8 cellular contexts compared by ENCODE assay signal in the genomic region with DNA sequence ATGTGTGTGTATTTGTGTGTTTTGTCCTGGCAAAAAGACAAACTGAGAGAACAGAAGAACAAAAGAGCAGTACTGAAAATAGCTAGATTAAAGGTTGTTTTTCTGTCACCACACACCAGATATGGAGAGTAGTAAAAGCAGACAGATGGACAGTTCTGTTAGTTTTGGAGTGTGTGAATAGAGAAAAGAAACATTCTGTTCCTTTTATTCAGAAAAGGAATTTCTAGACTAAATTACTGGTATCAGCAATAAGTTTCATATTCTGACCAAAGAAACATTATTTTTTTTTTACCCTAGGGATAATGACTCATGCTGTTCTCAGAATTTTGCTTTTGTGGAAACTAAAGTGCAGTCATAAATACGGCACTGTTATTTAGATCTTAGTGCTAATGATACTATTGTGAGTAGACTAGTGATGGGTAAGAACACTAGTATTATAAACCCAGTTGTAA. TPM values are rescaled to one million over a fixed set of nuclear protein-coding genes. Genes with fewer than 3 reads are reported as not detected.
DNase-seq lines count a peak whose midpoint lies in the region; ATAC-seq, FAIRE-seq and TF ChIP-seq lines count a peak whose summit lies in the region.

No MANE protein-coding gene starts in this region.

- no peaks in the 10 kb centered on the region for H3K36me3 Mint-ChIP-seq in astrocyte (ENCODE audit: low read depth, unreplicated experiment)

- peak overlapping the region; percentile 64 for H3K27ac ChIP-seq in astrocyte (ENCODE audit: low read depth, low read length)
- peak overlapping the region; percentile 7 to 34 for H3K27ac ChIP-seq in mucosa of rectum (ENCODE audit: low read depth in 2 of 2, low read length in 2 of 2)

- peak overlapping the region; percentile 74 for H3K4me2 ChIP-seq in astrocyte (ENCODE audit: low read length)

- H3K4me3 Mint-ChIP-seq in astrocyte (ENCODE audit: unreplicated experiment): no peak overlapping the region

- DNase-seq in astrocyte (ENCODE audit: low read depth): peak; percentile 54
- DNase-seq in NCI-H187 (lab: John Stamatoyannopoulos, UW): no peak
- no peak for DNase-seq in NCI-H82 treated with DMSO at 0.1 percent for 48 hours (lab: John Stamatoyannopoulos, UW; ENCODE audit: unreplicated experiment)
- DNase-seq in T-helper 9 cell: no peak
- DNase-seq in stimulated activated CD8-positive, alpha-beta memory T cell treated with anti-CD3 and anti-CD28 coated beads, Interleukin-4, amount 100 ng/mL, for 48 hours: no peak

- ATAC-seq in GM19351 (IDR thresholded peaks at IDR 0.05; ENCODE audit: unreplicated experiment) (peak; percentile 66), HG03064 (IDR thresholded peaks at IDR 0.05; ENCODE audit: low read depth, unreplicated experiment) (peak; percentile 68)

- no peak for TF ChIP-seq CTCF in astrocyte (IDR thresholded peaks at IDR 0.05; ENCODE audit: insufficient read depth, low read depth, low read length)

- H3K79me2 ChIP-seq in astrocyte (ENCODE audit: insufficient read depth, low read length): peaks cover 73% of the 10 kb centered on the region

- H3K27me3 Mint-ChIP-seq in astrocyte (ENCODE audit: low read depth, unreplicated experiment): no peaks in the 10 kb centered on the region

- H3K4me1 Mint-ChIP-seq in astrocyte (ENCODE audit: low read depth, unreplicated experiment): peaks cover 18% of the 10 kb centered on the region

- H2AFZ ChIP-seq in astrocyte (ENCODE audit: low read depth, low read length): no peak overlapping the region

- H3K4me1 ChIP-seq in astrocyte (ENCODE audit: insufficient read depth, low read length) (peaks cover 16% of the 10 kb centered on the region), mucosa of rectum (ENCODE audit: control insufficient read depth in 2 of 2, insufficient read depth in 2 of 2, low read length in 2 of 2) (no peaks in the 10 kb centered on the region)

- H3K9me3 Mint-ChIP-seq in astrocyte (ENCODE audit: unreplicated experiment): no peaks in the 10 kb centered on the region

- H3K9ac ChIP-seq in astrocyte (ENCODE audit: low read length) (peak overlapping the region; percentile 58), mucosa of rectum (ENCODE audit: low read depth in 1 of 2, low read length in 2 of 2) (no peak overlapping the region)

- no peak overlapping the region for H3K4me3 ChIP-seq in astrocyte (ENCODE audit: insufficient read depth, low read depth, low read length)
- H3K4me3 ChIP-seq in mucosa of rectum (ENCODE audit: low read length in 2 of 2): no peak overlapping the region

- H3K27ac Mint-ChIP-seq in astrocyte (ENCODE audit: unreplicated experiment): peak overlapping the region; percentile 63

- H3K36me3 ChIP-seq in astrocyte (ENCODE audit: insufficient read depth, low read length) (no peaks in the 10 kb centered on the region), mucosa of rectum (ENCODE audit: control insufficient read depth in 2 of 2, insufficient read depth in 2 of 2, low read length in 2 of 2) (no peaks in the 10 kb centered on the region)

- H3K9me3 ChIP-seq in astrocyte (ENCODE audit: insufficient read depth, low read depth, low read length): no peaks in the 10 kb centered on the region
- no peaks in the 10 kb centered on the region for H3K9me3 ChIP-seq in mucosa of rectum (ENCODE audit: control insufficient read depth in 2 of 2, low read length in 2 of 2)

- peaks cover 48% of the 10 kb centered on the region for H4K20me1 ChIP-seq in astrocyte (ENCODE audit: insufficient read depth, low read length)

- FAIRE-seq in astrocyte (lab: Jason Lieb, UNC): peak; percentile 69

- H3K27me3 ChIP-seq in astrocyte (ENCODE audit: insufficient read depth, low read length) (no peaks in the 10 kb centered on the region), mucosa of rectum (ENCODE audit: control insufficient read depth in 2 of 2, insufficient read depth in 2 of 2, low read length in 2 of 2) (no peaks in the 10 kb centered on the region)

RNA-seq across cellular contexts. Expression of gene PIK3CA, which starts 32.9 kb away (rescaled TPM):
- 28.0 and 29.7 TPM in 2 replicates for total RNA-seq in astrocyte
